In genomic region chr1:207815466-207815865, GRCh38 we compare ENCODE assay signal across 1 cellular context.
TF ChIP-seq lines count a peak whose summit lies in the region.

No MANE protein-coding gene starts in this region.

TF ChIP-seq in IMR-90, 13 proteins besides CTCF, POLR2A, EP300 and RAD21 (continued from another document):
- TF ChIP-seq SMC3 (IDR thresholded peaks at IDR 0.05; ENCODE audit: low read depth, low read length): no peak
